ENCODE assay signal across 15 cellular contexts in the genomic region with DNA sequence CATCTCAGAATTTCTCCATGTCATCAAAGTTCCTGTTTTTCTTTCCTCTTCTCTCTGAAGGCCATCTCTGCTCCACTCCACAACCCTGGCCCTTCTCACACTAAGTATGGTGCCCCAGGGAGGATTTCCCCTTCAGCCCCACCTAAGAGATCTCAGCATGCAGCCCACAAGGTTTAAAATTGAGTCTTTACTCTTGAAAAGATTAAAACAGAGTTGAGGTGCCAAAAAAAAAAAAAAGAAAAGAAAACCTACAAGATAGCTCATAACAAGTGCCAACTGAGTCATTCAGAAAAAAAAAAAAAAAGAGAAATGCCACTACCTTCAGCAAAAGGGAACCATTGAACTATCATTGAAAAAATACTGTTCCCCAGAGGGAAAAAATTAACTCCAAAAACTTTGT. TPM values are rescaled to one million over a fixed set of nuclear protein-coding genes. Genes with fewer than 3 reads are reported as not detected.
DNase-seq lines count a peak whose midpoint lies in the region; ATAC-seq and TF ChIP-seq lines count a peak whose summit lies in the region.
"Had no signal": no experiment of that assay in that cellular context is flagged by ENCODE, and none has a peak within 500 bp of the region (broad histone marks: within the 10 kb centered on the region; RNA-seq: fewer than 3 reads in every experiment).

No MANE protein-coding gene starts in this region.

- peaks cover 1% of the 10 kb centered on the region for H3K36me3 Mint-ChIP-seq in activated CD4-positive, alpha-beta memory T cell treated with anti-CD3 and anti-CD28 coated beads for 36 hours

- intact Hi-C loops in activated CD4-positive, alpha-beta memory T cell treated with anti-CD3 and anti-CD28 coated beads for 36 hours (cut with micrococcal nuclease): loop anchor here (2.0 kb wide), 1 partner anchor 74 kb away; no protein-coding TSS in a partner anchor

- CTCF ChIA-PET in activated CD4-positive, alpha-beta memory T cell treated with anti-CD3 and anti-CD28 coated beads for 36 hours (lab: Charles Lee): interaction anchor here (1.0 to 2.8 kb wide), 4 partner anchors 19 to 41 kb away, joined by 4 to 11 read pairs (median 4); partner anchors contain the start of gene TNFAIP3

- no peaks in the 10 kb centered on the region for H3K27me3 Mint-ChIP-seq in activated CD4-positive, alpha-beta memory T cell treated with anti-CD3 and anti-CD28 coated beads for 36 hours
- H3K27me3 Mint-ChIP-seq: B cell had no signal

- no peak for ATAC-seq in HG03108 (IDR thresholded peaks at IDR 0.05; ENCODE audit: unreplicated experiment)
- ATAC-seq: pancreas had no signal

- H3K27ac Mint-ChIP-seq in activated CD4-positive, alpha-beta memory T cell treated with anti-CD3 and anti-CD28 coated beads for 36 hours: peak overlapping the region; percentile 94
- H3K27ac Mint-ChIP-seq: B cell had no signal

- no peak for TF ChIP-seq CTCF in fibroblast of mammary gland (conservative IDR thresholded peaks at IDR 0.05; ENCODE audit: control insufficient read depth, insufficient read depth, low read depth, low read length)

- peak overlapping the region; percentile 53 for H3K4me3 Mint-ChIP-seq in activated CD4-positive, alpha-beta memory T cell treated with anti-CD3 and anti-CD28 coated beads for 36 hours
- H3K4me3 Mint-ChIP-seq: B cell had no signal

- peak; percentile 5 for DNase-seq in stimulated activated naive CD4-positive, alpha-beta T cell treated with Interleukin-2 at 50 U/mL for 16 hours (lab: John Stamatoyannopoulos, UW)
- no peak for DNase-seq in stimulated activated naive CD4-positive, alpha-beta T cell (lab: John Stamatoyannopoulos, UW)
- peak; percentile 70 for DNase-seq in activated CD4-positive, alpha-beta memory T cell treated with anti-CD3 and anti-CD28 coated beads for 36 hours
- DNase-seq in fibroblast of mammary gland (ENCODE audit: low read depth) (peak; percentile 44), NCI-H345 (lab: John Stamatoyannopoulos, UW) (no peak), KG1 (lab: John Stamatoyannopoulos, UW) (no peak), NOMO-1 (lab: John Stamatoyannopoulos, UW; ENCODE audit: unreplicated experiment in 2 of 2) (no peak)
- DNase-seq: activated CD4-positive, alpha-beta T cell treated with anti-CD3 and anti-CD28 coated beads, Interleukin-2, amount 50 U/mL, for 4 hours; DMS79; glutamatergic neuron; NCI-H2029 treated with DMSO at 0.1 percent for 48 hours; pancreas; RPMI8226 had no signal

- peaks cover 59% of the 10 kb centered on the region for H3K4me1 Mint-ChIP-seq in activated CD4-positive, alpha-beta memory T cell treated with anti-CD3 and anti-CD28 coated beads for 36 hours (ENCODE audit: low read depth)

- POLR2A ChIA-PET in activated CD4-positive, alpha-beta memory T cell treated with anti-CD3 and anti-CD28 coated beads for 36 hours (lab: Charles Lee): interaction anchor here (0.8 to 4.0 kb wide), 3 partner anchors 19 to 45 kb away, joined by 3 to 30 read pairs (median 3); partner anchors contain the start of gene TNFAIP3

- no peak overlapping the region for H3K4me3 ChIP-seq in fibroblast of mammary gland (ENCODE audit: control insufficient read depth, low read depth, low read length)
- H3K4me3 ChIP-seq: pancreas had no signal

- peaks cover 5% of the 10 kb centered on the region for H3K9me3 Mint-ChIP-seq in activated CD4-positive, alpha-beta memory T cell treated with anti-CD3 and anti-CD28 coated beads for 36 hours

RNA-seq across cellular contexts. Expression of gene TNFAIP3, which starts 36.5 kb away (rescaled TPM):
- total RNA-seq in activated CD4-positive, alpha-beta memory T cell treated with anti-CD3 and anti-CD28 coated beads for 36 hours: 100 to 1,000 TPM; 259 to 267 TPM

Comparison
In these comparisons a context has a peak if more than half of its experiments do, and no peak if none do; other contexts are left out.
1. DNase-seq: peak in stimulated activated naive CD4-positive, alpha-beta T cell treated with Interleukin-2 at 50 U/mL for 16 hours (single experiment), activated CD4-positive, alpha-beta memory T cell treated with anti-CD3 and anti-CD28 coated beads for 36 hours (single experiment) and fibroblast of mammary gland (single experiment); none in stimulated activated naive CD4-positive, alpha-beta T cell (0 of 6), NCI-H345 (single experiment), KG1 (single experiment) and NOMO-1 (0 of 2).